In the genomic region with DNA sequence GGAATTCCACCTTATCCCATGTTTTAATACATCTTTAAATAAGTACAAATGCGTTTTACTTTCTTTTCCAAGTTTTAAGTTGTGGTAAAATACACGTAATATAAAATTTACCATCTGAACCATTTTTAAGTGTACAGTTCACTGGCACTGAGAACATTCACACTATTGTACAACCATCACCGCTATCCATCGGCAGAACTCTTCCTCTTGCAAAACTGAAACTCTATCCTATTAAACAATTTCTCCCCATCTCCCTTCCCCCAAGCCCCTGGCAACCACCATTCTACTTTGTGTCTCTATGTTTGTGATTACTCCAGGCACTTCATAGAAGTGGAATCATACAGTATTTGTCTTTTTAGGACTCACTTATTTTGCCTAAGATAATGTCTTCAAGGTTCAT, we compare ENCODE assay signal across 20 cellular contexts.
"Had no signal": no experiment of that assay in that cellular context is flagged by ENCODE, and none has a peak within 500 bp of the region (broad histone marks: within the 10 kb centered on the region; RNA-seq: fewer than 3 reads in every experiment).

No MANE protein-coding gene starts in this region.

- H3K4me1 Mint-ChIP-seq: central memory CD8-positive, alpha-beta T cell had no signal

- H3K27me3 ChIP-seq: esophagus muscularis mucosa, suprapubic skin, tibial artery, upper lobe of right lung had no signal

- H3K27ac Mint-ChIP-seq: activated naive CD4-positive, alpha-beta T cell treated with anti-CD3 and anti-CD28 coated beads, Interleukin-2, amount 50 U/mL, for 72 hours; activated T-cell treated with anti-CD3 and anti-CD28 coated beads, Interleukin-2, amount 50 U/mL, for 72 hours had no signal

- H3K4me3 ChIP-seq: esophagus muscularis mucosa, left ventricle myocardium inferior, suprapubic skin, tibial artery, upper lobe of right lung had no signal

- H3K27ac ChIP-seq: esophagus muscularis mucosa, left ventricle myocardium inferior, suprapubic skin, tibial artery, upper lobe of right lung had no signal

- DNase-seq: activated CD4-positive, alpha-beta T cell treated with anti-CD3 and anti-CD28 coated beads for 4 hours; activated CD4-positive, alpha-beta T cell treated with anti-CD3 and anti-CD28 coated beads, Interleukin-2, amount 50 U/mL, for 4 hours; activated naive CD4-positive, alpha-beta T cell; activated T-cell treated with anti-CD3 and anti-CD28 coated beads for 4 hours; activated T-cell treated with anti-CD3 and anti-CD28 coated beads, Interleukin-2, amount 50 U/mL, for 72 hours; dermis blood vessel endothelial cell; effector CD4-positive, alpha-beta T cell; kidney glomerular epithelial cell; left ventricle myocardium inferior; right cardiac atrium; stimulated activated CD4-positive, alpha-beta T cell treated with anti-CD3 and anti-CD28 coated beads, Interleukin-15, amount 100 ng/mL, for 24 hours; stimulated activated CD4-positive, alpha-beta T cell treated with anti-CD3 and anti-CD28 coated beads, Interleukin-2, amount 100 ng/mL, for 24 hours; stimulated activated naive CD4-positive, alpha-beta T cell; tibial artery; upper lobe of right lung had no signal

- H3K27me3 Mint-ChIP-seq: central memory CD8-positive, alpha-beta T cell had no signal

- H3K4me3 Mint-ChIP-seq: activated T-cell treated with anti-CD3 and anti-CD28 coated beads, Interleukin-2, amount 50 U/mL, for 72 hours; central memory CD8-positive, alpha-beta T cell; nephron had no signal

- H3K36me3 ChIP-seq: left ventricle myocardium inferior, suprapubic skin, upper lobe of right lung had no signal

- ATAC-seq: activated naive CD4-positive, alpha-beta T cell treated with anti-CD3 and anti-CD28 coated beads, Interleukin-2, amount 50 U/mL, for 72 hours; activated T-cell treated with anti-CD3 and anti-CD28 coated beads, Interleukin-2, amount 50 U/mL, for 72 hours; right cardiac atrium; upper lobe of right lung had no signal

- H3K9me3 Mint-ChIP-seq: central memory CD8-positive, alpha-beta T cell had no signal

- H3K4me1 ChIP-seq: esophagus muscularis mucosa, left ventricle myocardium inferior, suprapubic skin, upper lobe of right lung had no signal
